17 cellular contexts compared by ENCODE assay signal in genomic region chr3:24288538-24289236, GRCh38.
DNase-seq lines count a peak whose midpoint lies in the region; ATAC-seq and TF ChIP-seq lines count a peak whose summit lies in the region.
"Had no signal": no experiment of that assay in that cellular context is flagged by ENCODE, and none has a peak within 500 bp of the region (broad histone marks: within the 10 kb centered on the region; RNA-seq: fewer than 3 reads in every experiment).

No MANE protein-coding gene starts in this region.

- no peak overlapping the region for H3K9ac ChIP-seq in rectal smooth muscle tissue (ENCODE audit: low read length)

- ATAC-seq in HG03045 (IDR thresholded peaks at IDR 0.05; ENCODE audit: unreplicated experiment): no peak
- no peak for ATAC-seq in HG03025 (IDR thresholded peaks at IDR 0.05; ENCODE audit: low FRiP score, unreplicated experiment)
- ATAC-seq: activated CD8-positive, alpha-beta T cell treated with anti-CD3 and anti-CD28 coated beads for 36 hours had no signal

- DNase-seq in C1 segment of cervical spinal cord (lab: John Stamatoyannopoulos, UW): peak in 11 of 14 donors; percentile 25 to 76 (median 37)
- DNase-seq in chondrocyte (ENCODE audit: low spot score): no peak
- no peak for DNase-seq in NCI-H748 treated with DMSO at 0.1 percent for 48 hours (lab: John Stamatoyannopoulos, UW)
- no peak for DNase-seq in AG08396 (ENCODE audit: low spot score)
- DNase-seq: activated CD8-positive, alpha-beta T cell treated with anti-CD3 and anti-CD28 coated beads for 36 hours; activated gamma-delta T cell treated with Interleukin-2 at 50 U/mL for 16 hours; central memory CD4-positive, alpha-beta T cell; DMS153; IMR-90; NCI-H146; NCI-H510A treated with DMSO at 0.1 percent for 48 hours had no signal

- H3K4me1 Mint-ChIP-seq in chondrocyte (ENCODE audit: low read depth): peaks cover 54% of the 10 kb centered on the region

- peak overlapping the region; percentile 52 for H3K27ac ChIP-seq in layer of hippocampus (ENCODE audit: low read depth, low read length)
- H3K27ac ChIP-seq in rectal smooth muscle tissue (ENCODE audit: low read depth, low read length): peak overlapping the region; percentile 79
- H3K27ac ChIP-seq: epithelial cell of prostate had no signal

- no peaks in the 10 kb centered on the region for H3K9me3 Mint-ChIP-seq in chondrocyte (ENCODE audit: low read depth)
- H3K9me3 Mint-ChIP-seq: type B pancreatic cell had no signal

- no peaks in the 10 kb centered on the region for H3K36me3 ChIP-seq in rectal smooth muscle tissue (ENCODE audit: control insufficient read depth, insufficient read depth, low read length)

- H3K4me3 ChIP-seq in rectal smooth muscle tissue (ENCODE audit: low read length): no peak overlapping the region

- no peak for TF ChIP-seq CTCF in chondrocyte (IDR thresholded peaks at IDR 0.05)

- no peaks in the 10 kb centered on the region for H3K36me3 Mint-ChIP-seq in chondrocyte (ENCODE audit: low read depth)

- peaks cover 23% of the 10 kb centered on the region for H3K4me1 ChIP-seq in rectal smooth muscle tissue (ENCODE audit: control insufficient read depth, insufficient read depth, low read length)

- H3K27me3 ChIP-seq in layer of hippocampus (ENCODE audit: control insufficient read depth, insufficient read depth, low read length): no peaks in the 10 kb centered on the region
- H3K27me3 ChIP-seq in rectal smooth muscle tissue (ENCODE audit: control insufficient read depth, insufficient read depth, low read length): no peaks in the 10 kb centered on the region

- H3K27ac Mint-ChIP-seq in chondrocyte (ENCODE audit: unreplicated experiment): peak overlapping the region; percentile 51
- H3K27ac Mint-ChIP-seq: activated CD8-positive, alpha-beta T cell treated with anti-CD3 and anti-CD28 coated beads for 36 hours; type B pancreatic cell had no signal

- H3K27me3 Mint-ChIP-seq in chondrocyte (ENCODE audit: low read depth): no peaks in the 10 kb centered on the region
- H3K27me3 Mint-ChIP-seq: activated CD8-positive, alpha-beta T cell treated with anti-CD3 and anti-CD28 coated beads for 36 hours; type B pancreatic cell had no signal

- H3K4me3 Mint-ChIP-seq in chondrocyte (ENCODE audit: unreplicated experiment): no peak overlapping the region
- H3K4me3 Mint-ChIP-seq: activated CD8-positive, alpha-beta T cell treated with anti-CD3 and anti-CD28 coated beads for 36 hours; type B pancreatic cell had no signal

Comparison
In these comparisons a context has a peak if more than half of its experiments do, and no peak if none do; other contexts are left out.
1. DNase-seq: peak in C1 segment of cervical spinal cord (11 of 14); none in chondrocyte (single experiment), NCI-H748 treated with DMSO at 0.1 percent for 48 hours (single experiment) and AG08396 (single experiment).